ENCODE assay signal across 14 cellular contexts in the genomic region with DNA sequence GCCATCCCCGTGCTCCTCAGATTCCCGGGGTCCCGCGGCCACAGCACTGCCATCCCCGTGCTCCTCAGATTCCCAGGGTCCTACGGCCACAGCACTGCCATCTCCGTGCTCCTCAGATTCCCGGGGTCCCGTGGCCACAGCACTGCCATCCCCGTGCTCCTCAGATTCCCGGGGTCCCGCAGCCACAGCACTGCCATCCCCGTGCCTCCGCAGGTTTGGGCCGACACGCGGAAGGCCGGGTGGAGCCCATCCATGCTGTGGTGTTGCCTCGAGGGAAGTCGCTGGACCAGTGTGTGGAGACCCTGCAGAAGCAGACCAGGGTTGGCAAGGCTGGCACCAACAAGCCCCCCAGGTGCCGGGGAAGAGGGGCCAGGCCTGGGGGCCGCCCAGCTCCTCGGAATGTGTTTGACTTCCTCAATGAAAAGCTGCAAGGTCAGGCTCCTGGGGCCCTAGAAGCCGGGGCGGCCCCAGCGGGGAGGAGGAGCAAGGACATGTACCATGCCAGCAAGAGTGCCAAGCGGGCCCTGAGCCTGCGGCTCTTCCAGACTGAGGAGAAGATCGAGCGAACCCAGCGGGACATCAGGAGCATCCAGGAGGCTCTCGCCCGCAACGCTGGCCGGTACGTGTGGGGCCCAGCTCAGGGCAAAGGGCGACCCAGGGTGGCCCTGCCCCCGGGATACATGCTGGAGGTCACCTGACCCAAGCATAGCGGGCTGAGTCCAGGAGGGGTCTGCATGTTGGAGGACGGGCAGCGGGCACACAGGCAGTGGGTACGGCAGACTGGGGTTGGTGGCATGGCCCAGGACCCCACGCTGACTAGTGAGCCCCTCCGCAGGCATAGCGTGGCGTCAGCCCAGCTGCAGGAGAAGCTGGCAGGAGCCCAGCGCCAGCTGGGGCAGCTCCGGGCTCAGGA. TPM values are rescaled to one million over a fixed set of nuclear protein-coding genes. Genes with fewer than 3 reads are reported as not detected.
DNase-seq lines count a peak whose midpoint lies in the region; ATAC-seq and TF ChIP-seq lines count a peak whose summit lies in the region.
"Had no signal": no experiment of that assay in that cellular context is flagged by ENCODE, and none has a peak within 500 bp of the region (broad histone marks: within the 10 kb centered on the region; RNA-seq: fewer than 3 reads in every experiment).

No MANE protein-coding gene starts in this region.

- H3K9me3 ChIP-seq in naive thymus-derived CD4-positive, alpha-beta T cell (ENCODE audit: control insufficient read depth in 2 of 3, low read length in 3 of 3): no peaks in the 10 kb centered on the region

- H3K27me3 ChIP-seq in naive thymus-derived CD4-positive, alpha-beta T cell (ENCODE audit: control insufficient read depth in 2 of 2, insufficient read depth in 2 of 2, low read length in 2 of 2): no peaks in the 10 kb centered on the region

- peak overlapping the region; percentile 78 for H3K27ac ChIP-seq in naive thymus-derived CD4-positive, alpha-beta T cell (ENCODE audit: low read depth, low read length)
- H3K27ac ChIP-seq: 22Rv1 had no signal

- peaks cover 0 to 38% (median 0%) of the 10 kb centered on the region in 3 experiments for H3K36me3 ChIP-seq in naive thymus-derived CD4-positive, alpha-beta T cell (ENCODE audit: control insufficient read depth in 2 of 3, insufficient read depth in 3 of 3, low read length in 3 of 3)

- POLR2A ChIA-PET in GM10248 (lab: Yijun Ruan, JAX): no interaction called here
- POLR2A ChIA-PET in naive thymus-derived CD4-positive, alpha-beta T cell (lab: Charles Lee): interaction anchor here (0.6 to 9.9 kb wide), 15 partner anchors 10 to 245 kb away, joined by 3 to 137 read pairs (median 10); partner anchors contain the start of genes ARFRP1, PRPF6, RTEL1 and SAMD10

- peak overlapping the region; percentile 66 for H3K4me3 Mint-ChIP-seq in activated T-helper 17 cell treated with anti-CD3 and anti-CD28 coated beads, Interleukin-2, amount 50 U/mL, for 72 hours
- H3K4me3 Mint-ChIP-seq in naive thymus-derived CD4-positive, alpha-beta T cell: peak overlapping the region in 8 of 10 donors; percentile 35 to 93 (median 90)

- CTCF ChIA-PET in GM10248 (lab: Yijun Ruan, JAX): interaction anchor here (1.3 to 4.6 kb wide), 5 partner anchors 23 to 197 kb away, joined by 4 to 16 read pairs (median 5); partner anchors contain the start of genes ARFRP1 and ZGPAT
- CTCF ChIA-PET in naive thymus-derived CD4-positive, alpha-beta T cell (lab: Charles Lee): interaction anchor here (1.1 to 2.8 kb wide), 4 partner anchors 15 to 197 kb away, joined by 3 to 27 read pairs (median 4); partner anchors contain the start of genes ARFRP1, PTK6 and ZGPAT

- no peaks in the 10 kb centered on the region for H3K9me3 Mint-ChIP-seq in activated T-helper 17 cell treated with anti-CD3 and anti-CD28 coated beads, Interleukin-2, amount 50 U/mL, for 72 hours
- no peaks in the 10 kb centered on the region for H3K9me3 Mint-ChIP-seq in naive thymus-derived CD4-positive, alpha-beta T cell

- no peak overlapping the region for H3K4me3 ChIP-seq in naive thymus-derived CD4-positive, alpha-beta T cell (ENCODE audit: low read length)
- H3K4me3 ChIP-seq: smooth muscle cell had no signal

- H3K27me3 Mint-ChIP-seq in activated T-helper 17 cell treated with anti-CD3 and anti-CD28 coated beads, Interleukin-2, amount 50 U/mL, for 72 hours: no peaks in the 10 kb centered on the region
- H3K27me3 Mint-ChIP-seq in naive thymus-derived CD4-positive, alpha-beta T cell: no peaks in the 10 kb centered on the region

- no peak for TF ChIP-seq CTCF in GM10248 (IDR thresholded peaks at IDR 0.05; ENCODE audit: control extremely low read depth, extremely low read depth, low read depth, missing control alignments)

- DNase-seq in DMS 273 (lab: John Stamatoyannopoulos, UW; ENCODE audit: unreplicated experiment): peak; percentile 83
- no peak for DNase-seq in DMS 273 treated with DMSO at 0.1 percent for 48 hours (lab: John Stamatoyannopoulos, UW)
- peak; percentile 3 for DNase-seq in GM10248 (ENCODE audit: extremely low spot score)
- DNase-seq in naive thymus-derived CD4-positive, alpha-beta T cell: peak in 1 of 9 donors; percentile 23
- DNase-seq in NCI-H2196 (lab: John Stamatoyannopoulos, UW; ENCODE audit: unreplicated experiment): no peak
- DNase-seq: activated CD4-positive, alpha-beta T cell treated with anti-CD3 and anti-CD28 coated beads, Interleukin-2, amount 50 U/mL, for 4 hours; HCEC 1CT; NCI-H226; OCI-M1 had no signal

- ATAC-seq in activated T-helper 17 cell treated with anti-CD3 and anti-CD28 coated beads, Interleukin-2, amount 50 U/mL, for 72 hours (replicated peaks): no peak
- ATAC-seq in naive thymus-derived CD4-positive, alpha-beta T cell: no peak
- ATAC-seq in GM19351 (IDR thresholded peaks at IDR 0.05; ENCODE audit: unreplicated experiment): no peak
- ATAC-seq in GM19035 (IDR thresholded peaks at IDR 0.05; ENCODE audit: unreplicated experiment): no peak

- peaks cover 33 to 38% of the 10 kb centered on the region in 2 donors for H3K4me1 ChIP-seq in naive thymus-derived CD4-positive, alpha-beta T cell (ENCODE audit: control insufficient read depth in 2 of 2, insufficient read depth in 2 of 2, low read length in 2 of 2)

- peaks cover 13% of the 10 kb centered on the region for H3K36me3 Mint-ChIP-seq in activated T-helper 17 cell treated with anti-CD3 and anti-CD28 coated beads, Interleukin-2, amount 50 U/mL, for 72 hours (ENCODE audit: low read depth)
- H3K36me3 Mint-ChIP-seq in naive thymus-derived CD4-positive, alpha-beta T cell: peaks cover 0 to 21% (median 5%) of the 10 kb centered on the region in 5 donors

- intact Hi-C loops in naive thymus-derived CD4-positive, alpha-beta T cell (cut with micrococcal nuclease): loop anchor here (5.0 to 10.0 kb wide), 5 partner anchors 98 to 940 kb away; partner anchors contain the start of genes ABHD16B (in 1 of the 2), MRGBP (in 1 of the 2), PTK6 (in 1 of the 2) and SAMD10 (in 1 of the 2)

- peaks cover 13% of the 10 kb centered on the region for H3K4me1 Mint-ChIP-seq in activated T-helper 17 cell treated with anti-CD3 and anti-CD28 coated beads, Interleukin-2, amount 50 U/mL, for 72 hours
- H3K4me1 Mint-ChIP-seq in naive thymus-derived CD4-positive, alpha-beta T cell: peaks cover 15 to 30% (median 25%) of the 10 kb centered on the region in 7 donors

- no peak overlapping the region for H3K27ac Mint-ChIP-seq in activated T-helper 17 cell treated with anti-CD3 and anti-CD28 coated beads, Interleukin-2, amount 50 U/mL, for 72 hours
- H3K27ac Mint-ChIP-seq in naive thymus-derived CD4-positive, alpha-beta T cell: peak overlapping the region in 7 of 9 donors; percentile 82 to 92 (median 89)

RNA-seq across cellular contexts. Expression of gene LIME1, which starts 1.3 kb away (rescaled TPM):
- 10 to 100 TPM in 1 of 2 donors, 1 to 10 TPM in 1; 9.8 to 24.8 TPM for total RNA-seq in activated T-helper 17 cell treated with anti-CD3 and anti-CD28 coated beads, Interleukin-2, amount 50 U/mL, for 72 hours
- 100 to 1,000 TPM in 3 of 5 experiments, 10 to 100 TPM in 2; 96.8 to 118 (median 103) TPM for total RNA-seq in naive thymus-derived CD4-positive, alpha-beta T cell
- 100 to 1,000 TPM; 205 to 366 TPM for polyA plus RNA-seq in naive thymus-derived CD4-positive, alpha-beta T cell

RNA-seq across cellular contexts. Expression of gene SLC2A4RG, which starts 4.4 kb away (rescaled TPM):
- total RNA-seq in activated T-helper 17 cell treated with anti-CD3 and anti-CD28 coated beads, Interleukin-2, amount 50 U/mL, for 72 hours: 10 to 100 TPM; 30.5 to 35.1 TPM
- total RNA-seq in naive thymus-derived CD4-positive, alpha-beta T cell: 100 to 1,000 TPM in 3 of 5 experiments, 10 to 100 TPM in 2; 88.7 to 136 (median 111) TPM
- polyA plus RNA-seq in naive thymus-derived CD4-positive, alpha-beta T cell: 1 to 10 TPM; 3.0 to 4.6 TPM

RNA-seq across cellular contexts. Expression of gene ZGPAT, which starts 27.4 kb away (rescaled TPM):
- 10 to 100 TPM; 18.3 to 24.7 TPM for total RNA-seq in activated T-helper 17 cell treated with anti-CD3 and anti-CD28 coated beads, Interleukin-2, amount 50 U/mL, for 72 hours
- total RNA-seq in naive thymus-derived CD4-positive, alpha-beta T cell: 10 to 100 TPM; 42.9 to 49.9 (median 45.4) TPM
- polyA plus RNA-seq in naive thymus-derived CD4-positive, alpha-beta T cell: 10 to 100 TPM; 47.5 to 82.1 TPM

RNA-seq across cellular contexts. Expression of gene ARFRP1, which starts 27.4 kb away (rescaled TPM):
- total RNA-seq in activated T-helper 17 cell treated with anti-CD3 and anti-CD28 coated beads, Interleukin-2, amount 50 U/mL, for 72 hours: 10 to 100 TPM; 43.8 to 55.8 TPM
- 10 to 100 TPM; 55.4 to 92.1 (median 66.2) TPM for total RNA-seq in naive thymus-derived CD4-positive, alpha-beta T cell
- polyA plus RNA-seq in naive thymus-derived CD4-positive, alpha-beta T cell: 100 to 1,000 TPM in 1 of 2 donors, 10 to 100 TPM in 1; 89.1 to 108 TPM

RNA-seq across cellular contexts. Expression of gene TNFRSF6B, which starts 38.8 kb away (rescaled TPM):
- total RNA-seq in activated T-helper 17 cell treated with anti-CD3 and anti-CD28 coated beads, Interleukin-2, amount 50 U/mL, for 72 hours: not detected
- under 1 TPM in 1 of 5 experiments, not detected in 4; 0.74 TPM for total RNA-seq in naive thymus-derived CD4-positive, alpha-beta T cell
- under 1 TPM in 1 of 2 donors, not detected in 1; 0.22 TPM for polyA plus RNA-seq in naive thymus-derived CD4-positive, alpha-beta T cell

Comparison
In these comparisons a context has a peak if more than half of its experiments do, and no peak if none do; other contexts are left out.
1. DNase-seq: peak in DMS 273 (single experiment) and GM10248 (single experiment); none in DMS 273 treated with DMSO at 0.1 percent for 48 hours (single experiment) and NCI-H2196 (single experiment).